ENCODE assay signal across 12 cellular contexts in genomic region chr7:40311307-40311706, GRCh38.
A peak's percentile ranks its signal among the peaks of the same experiment; 100 is the strongest.
DNase-seq lines count a peak whose midpoint lies in the region; ATAC-seq and TF ChIP-seq lines count a peak whose summit lies in the region.
"Had no signal": no experiment of that assay in that cellular context is flagged by ENCODE, and none has a peak within 500 bp of the region (broad histone marks: within the 10 kb centered on the region; RNA-seq: fewer than 3 reads in every experiment).

No MANE protein-coding gene starts in this region.

- H3K27ac ChIP-seq in esophagus squamous epithelium = no peak overlapping the region
- no peak overlapping the region for H3K27ac ChIP-seq in transverse colon

- intact Hi-C loops in esophagus squamous epithelium (cut with DNase I) = no loop called here
- intact Hi-C loops in transverse colon (cut with DNase I; ENCODE audit: low total_unique reads) = no loop called here

- peak; percentile 99 for ATAC-seq in GM19025 (IDR thresholded peaks at IDR 0.05; ENCODE audit: low read depth, unreplicated experiment)
- ATAC-seq in GM21786 (IDR thresholded peaks at IDR 0.05; ENCODE audit: unreplicated experiment) = peak; percentile 100
- peak; percentile 100 for ATAC-seq in HG03159 (IDR thresholded peaks at IDR 0.05; ENCODE audit: unreplicated experiment)

- peak overlapping the region; percentile 11; the same call in 1 of the 2 replicates for H3K4me3 ChIP-seq in GM12865 (ENCODE audit: low read depth, low read length)
- H3K4me3 ChIP-seq in esophagus squamous epithelium = no peak overlapping the region
- no peak overlapping the region for H3K4me3 ChIP-seq in transverse colon

- H3K36me3 Mint-ChIP-seq in T-helper 2 cell treated with Interferon-gamma antibody and Interleukin-4, amounts not matched to agents 5 μg/mL and 100 μg/mL, for 36 hours (ENCODE audit: low read depth) = no peaks in the 10 kb centered on the region

- DNase-seq in GM12865 (ENCODE audit: low read depth) = peak; percentile 67
- DNase-seq in esophagus squamous epithelium (lab: John Stamatoyannopoulos, UW) = no peak
- no peak for DNase-seq in T-helper 2 cell treated with Interferon-gamma antibody and Interleukin-4, amounts not matched to agents 5 μg/mL and 100 μg/mL, for 36 hours (ENCODE audit: low spot score)
- DNase-seq in dedifferentiated amniotic fluid mesenchymal stem cell (ENCODE audit: extremely low spot score) = no peak
- no peak for DNase-seq in transverse colon
- DNase-seq: activated T-cell treated with anti-CD3 and anti-CD28 coated beads, Interleukin-2, amount 50 U/mL, for 4 hours; NCI-H187; stimulated activated CD4-positive, alpha-beta T cell treated with anti-CD3 and anti-CD28 coated beads, Interleukin-4, amount 100 ng/mL, for 24 hours had no signal

- H3K27me3 ChIP-seq in esophagus squamous epithelium = no peaks in the 10 kb centered on the region
- no peaks in the 10 kb centered on the region for H3K27me3 ChIP-seq in transverse colon

- no peak for TF ChIP-seq EP300 in transverse colon (IDR thresholded peaks at IDR 0.05; ENCODE audit: low read depth)

- H3K9me3 Mint-ChIP-seq in T-helper 2 cell treated with Interferon-gamma antibody and Interleukin-4, amounts not matched to agents 5 μg/mL and 100 μg/mL, for 36 hours = no peaks in the 10 kb centered on the region
- H3K9me3 Mint-ChIP-seq: activated T-cell treated with anti-CD3 and anti-CD28 coated beads, Interleukin-2, amount 50 U/mL, for 4 hours had no signal

- H3K4me1 Mint-ChIP-seq in T-helper 2 cell treated with Interferon-gamma antibody and Interleukin-4, amounts not matched to agents 5 μg/mL and 100 μg/mL, for 36 hours (ENCODE audit: low read depth) = peaks cover 5% of the 10 kb centered on the region
- H3K4me1 Mint-ChIP-seq: B cell had no signal

- TF ChIP-seq POLR2A in esophagus squamous epithelium (IDR thresholded peaks at IDR 0.05) (no peak), transverse colon (IDR thresholded peaks at IDR 0.05) (no peak)

- no peak overlapping the region for H3K4me3 Mint-ChIP-seq in T-helper 2 cell treated with Interferon-gamma antibody and Interleukin-4, amounts not matched to agents 5 μg/mL and 100 μg/mL, for 36 hours
- H3K4me3 Mint-ChIP-seq: activated T-cell treated with anti-CD3 and anti-CD28 coated beads, Interleukin-2, amount 50 U/mL, for 4 hours; B cell had no signal

- TF ChIP-seq CTCF in GM12865 (IDR thresholded peaks at IDR 0.05; ENCODE audit: insufficient read depth, low read depth, low read length, missing control alignments) (no peak), esophagus squamous epithelium (IDR thresholded peaks at IDR 0.05) (no peak), transverse colon (IDR thresholded peaks at IDR 0.05) (no peak)

- no peaks in the 10 kb centered on the region for H3K9me3 ChIP-seq in esophagus squamous epithelium
- no peaks in the 10 kb centered on the region for H3K9me3 ChIP-seq in transverse colon

- H3K27me3 Mint-ChIP-seq in T-helper 2 cell treated with Interferon-gamma antibody and Interleukin-4, amounts not matched to agents 5 μg/mL and 100 μg/mL, for 36 hours (ENCODE audit: low read depth) = no peaks in the 10 kb centered on the region
- H3K27me3 Mint-ChIP-seq: B cell had no signal

- H3K4me1 ChIP-seq in esophagus squamous epithelium = no peaks in the 10 kb centered on the region
- no peaks in the 10 kb centered on the region for H3K4me1 ChIP-seq in transverse colon

- in situ Hi-C loops in transverse colon (cut with MboI; ENCODE audit: low pct_ligation_motif_present in 1 of 4, low pct_unique_long_range_greater_than_20kb in 1 of 4, low sequenced_read_pairs in 3 of 4) = no loop called here

- no peak overlapping the region for H3K27ac Mint-ChIP-seq in T-helper 2 cell treated with Interferon-gamma antibody and Interleukin-4, amounts not matched to agents 5 μg/mL and 100 μg/mL, for 36 hours
- H3K27ac Mint-ChIP-seq: B cell had no signal

- 73 to 76% methylated on average over 3 of the region's 3 CpGs for WGBS in esophagus squamous epithelium, 2 donors
- 76 to 77% methylated on average over 3 of the region's 3 CpGs for WGBS in transverse colon (ENCODE audit: low coverage in 1 of 2), 2 donors

- no peaks in the 10 kb centered on the region for H3K36me3 ChIP-seq in esophagus squamous epithelium
- no peaks in the 10 kb centered on the region for H3K36me3 ChIP-seq in transverse colon
